In the genomic region with DNA sequence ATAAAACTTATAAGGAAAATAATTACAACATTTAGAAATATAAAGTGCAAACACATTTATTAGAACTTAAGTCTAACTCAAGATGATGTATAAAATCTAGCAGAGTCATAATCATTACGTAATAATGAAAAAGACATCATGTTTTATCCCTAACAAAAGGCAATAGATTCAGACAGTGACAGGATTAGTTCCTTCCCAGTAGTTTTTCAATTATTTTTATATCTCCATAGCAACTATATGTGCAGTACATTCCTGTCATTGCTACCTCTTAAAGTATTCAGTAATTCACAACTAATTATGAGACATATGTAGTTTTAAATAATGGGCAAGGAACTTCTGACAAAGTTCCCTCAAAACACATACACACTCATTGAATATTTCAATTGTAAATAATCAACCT, we compare ENCODE assay signal across 16 cellular contexts.
"Had no signal": no experiment of that assay in that cellular context is flagged by ENCODE, and none has a peak within 500 bp of the region (broad histone marks: within the 10 kb centered on the region; RNA-seq: fewer than 3 reads in every experiment).

No MANE protein-coding gene starts in this region.

- H3K4me3 ChIP-seq: cardiac muscle cell, left ventricle myocardium inferior, prostate gland, skin epidermis, tibial artery had no signal

- H3K9me3 ChIP-seq: left ventricle myocardium inferior, prostate gland, tibial artery had no signal

- DNase-seq: activated CD8-positive, alpha-beta memory T cell treated with anti-CD3 and anti-CD28 coated beads for 24 hours; activated CD8-positive, alpha-beta memory T cell treated with anti-CD3 and anti-CD28 coated beads, Interleukin-2, amount 50 U/mL, for 4 hours; activated naive CD4-positive, alpha-beta T cell treated with Interleukin-2 at 50 U/mL for 16 hours; activated naive CD8-positive, alpha-beta T cell treated with anti-CD3 and anti-CD28 coated beads for 36 hours; activated T-cell treated with anti-CD3 and anti-CD28 coated beads, Interleukin-2, amount 50 U/mL, for 24 hours; effector CD4-positive, alpha-beta T cell; glutamatergic neuron; hippocampal formation; left ventricle myocardium inferior; right cardiac atrium; stimulated activated CD4-positive, alpha-beta T cell treated with anti-CD3 and anti-CD28 coated beads, Interleukin-1b, Interleukin-23, amount 100 ng/mL, for 48 hours; T1000; tibial artery had no signal

- H3K27ac ChIP-seq: cardiac muscle cell, left ventricle myocardium inferior, prostate gland, skin epidermis, tibial artery had no signal

- H3K27me3 ChIP-seq: cardiac muscle cell, tibial artery had no signal

- H3K36me3 ChIP-seq: cardiac muscle cell, left ventricle myocardium inferior, prostate gland, tibial artery had no signal

- H3K4me1 ChIP-seq: left ventricle myocardium inferior, prostate gland, tibial artery had no signal
